ENCODE assay signal across 8 cellular contexts in the genomic region with DNA sequence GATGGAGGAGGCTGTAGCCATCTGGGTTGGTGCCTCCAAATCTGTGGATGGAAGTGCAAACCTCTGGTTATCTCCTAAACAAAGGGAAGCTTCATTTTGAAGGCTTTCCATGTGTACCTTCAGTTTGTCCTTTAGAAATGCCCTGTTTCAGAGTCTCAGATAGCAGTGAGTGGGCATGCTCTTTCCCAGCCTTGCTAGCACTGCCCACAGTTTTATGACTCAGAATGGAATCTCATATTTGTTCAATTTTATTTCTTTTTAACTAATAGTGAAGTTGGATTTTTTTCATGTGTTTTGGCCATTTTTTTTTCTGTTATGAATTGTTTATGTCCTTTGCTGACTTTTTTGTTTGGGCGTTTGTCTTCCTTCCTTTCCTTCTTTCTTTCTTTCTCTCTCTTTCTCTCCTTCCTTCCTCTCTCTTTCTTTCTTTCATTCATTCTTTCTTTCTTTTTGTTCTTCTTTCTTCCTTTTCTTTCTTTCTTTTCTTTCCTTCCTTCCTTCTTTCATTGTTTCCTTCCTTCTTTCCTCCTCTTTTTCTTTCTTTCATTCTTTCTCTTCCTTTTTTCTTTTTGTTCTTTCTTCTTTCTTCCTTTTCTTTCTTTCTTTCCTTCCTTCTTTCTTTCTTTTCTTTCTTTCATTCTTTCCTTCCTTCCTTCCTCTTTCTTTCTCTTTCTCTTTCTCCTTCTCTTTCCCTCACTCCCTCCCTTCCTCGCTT. TPM values are rescaled to one million over a fixed set of nuclear protein-coding genes. Genes with fewer than 3 reads are reported as not detected.
DNase-seq lines count a peak whose midpoint lies in the region; ATAC-seq and TF ChIP-seq lines count a peak whose summit lies in the region.
"Had no signal": no experiment of that assay in that cellular context is flagged by ENCODE, and none has a peak within 500 bp of the region (broad histone marks: within the 10 kb centered on the region; RNA-seq: fewer than 3 reads in every experiment).

No MANE protein-coding gene starts in this region.

- peak; percentile 40 for DNase-seq in EL
- DNase-seq in naive B cell, result no peak
- DNase-seq in Karpas-422, result no peak
- DNase-seq in heart left ventricle, result no peak
- DNase-seq in mucosa of gallbladder (ENCODE audit: low spot score), result no peak

- H3K9me2 ChIP-seq in Karpas-422 (replicated peaks; ENCODE audit: insufficient read depth, low read length), result no peaks in the 10 kb centered on the region

- H3K4me1 Mint-ChIP-seq in activated T-helper 17 cell treated with anti-CD3 and anti-CD28 coated beads, Interleukin-2, amount 50 U/mL, for 72 hours, result peaks cover 39% of the 10 kb centered on the region
- H3K4me1 Mint-ChIP-seq in naive B cell, result peaks cover 37 to 47% (median 45%) of the 10 kb centered on the region in 3 donors

- no peaks in the 10 kb centered on the region for H3K79me2 ChIP-seq in Karpas-422 (ENCODE audit: low read length)

- H3K27me3 ChIP-seq in Karpas-422 (ENCODE audit: low read length) (no peaks in the 10 kb centered on the region), heart left ventricle (no peaks in the 10 kb centered on the region)

- peak overlapping the region; percentile 76 for H3K27ac Mint-ChIP-seq in activated T-helper 17 cell treated with anti-CD3 and anti-CD28 coated beads, Interleukin-2, amount 50 U/mL, for 72 hours
- H3K27ac Mint-ChIP-seq in naive B cell, result peak overlapping the region in 5 of 6 donors; percentile 74 to 96 (median 83)

- no peak overlapping the region for H3K4me2 ChIP-seq in Karpas-422 (ENCODE audit: low read depth, low read length, poor library complexity, severe bottlenecking)

- no peaks in the 10 kb centered on the region for H3K9me3 Mint-ChIP-seq in activated T-helper 17 cell treated with anti-CD3 and anti-CD28 coated beads, Interleukin-2, amount 50 U/mL, for 72 hours
- no peaks in the 10 kb centered on the region for H3K9me3 Mint-ChIP-seq in naive B cell
- H3K9me3 Mint-ChIP-seq: neural crest cell had no signal

- no peak for TF ChIP-seq POLR2A in heart left ventricle (IDR thresholded peaks at IDR 0.05)

- intact Hi-C loops in heart left ventricle (cut with DNase I), result no loop called here

- peak overlapping the region; percentile 62 for H3K4me3 Mint-ChIP-seq in activated T-helper 17 cell treated with anti-CD3 and anti-CD28 coated beads, Interleukin-2, amount 50 U/mL, for 72 hours
- peak overlapping the region in 5 of 8 donors; percentile 15 to 68 (median 53) for H3K4me3 Mint-ChIP-seq in naive B cell
- H3K4me3 Mint-ChIP-seq: neural crest cell had no signal

- H3K27ac ChIP-seq in Karpas-422 (ENCODE audit: low read length) (no peak overlapping the region), heart left ventricle (peak overlapping the region in 2 of 12 donors; percentile 17 to 66)

- 83 to 87% (median 86%) methylated on average over 2 of the region's 2 CpGs for WGBS in heart left ventricle, 4 donors

- H3K4me3 ChIP-seq in Karpas-422 (ENCODE audit: low read length) (no peak overlapping the region), heart left ventricle (no peak overlapping the region)

- H3K27me3 Mint-ChIP-seq in activated T-helper 17 cell treated with anti-CD3 and anti-CD28 coated beads, Interleukin-2, amount 50 U/mL, for 72 hours, result no peaks in the 10 kb centered on the region
- H3K27me3 Mint-ChIP-seq in naive B cell, result no peaks in the 10 kb centered on the region

- H3K9ac ChIP-seq in Karpas-422 (ENCODE audit: low read length), result no peak overlapping the region

- H3K36me3 ChIP-seq in Karpas-422 (ENCODE audit: insufficient read depth, low read length) (peaks cover 6% of the 10 kb centered on the region; the same call in 1 of the 2 replicates), heart left ventricle (no peaks in the 10 kb centered on the region)

- peaks cover 9% of the 10 kb centered on the region for H3K4me1 ChIP-seq in Karpas-422 (ENCODE audit: low read length)
- peaks cover 0 to 48% (median 16%) of the 10 kb centered on the region in 12 donors for H3K4me1 ChIP-seq in heart left ventricle

- no peak for TF ChIP-seq CTCF in heart left ventricle (IDR thresholded peaks at IDR 0.05)

- H2AFZ ChIP-seq in Karpas-422 (ENCODE audit: low read length), result no peak overlapping the region

- ATAC-seq in HG03045 (IDR thresholded peaks at IDR 0.05; ENCODE audit: unreplicated experiment) (peak; percentile 7), naive B cell (ENCODE audit: low read depth in 2 of 2) (no peak), heart left ventricle (no peak)
- ATAC-seq in activated T-helper 17 cell treated with anti-CD3 and anti-CD28 coated beads, Interleukin-2, amount 50 U/mL, for 72 hours (replicated peaks), result no peak

- no peaks in the 10 kb centered on the region for H4K20me1 ChIP-seq in Karpas-422 (ENCODE audit: insufficient read depth, low read depth, low read length)

- H3K9me3 ChIP-seq in Karpas-422 (ENCODE audit: low read length), result no peaks in the 10 kb centered on the region
- H3K9me3 ChIP-seq in heart left ventricle, result no peaks in the 10 kb centered on the region

- H3K36me3 Mint-ChIP-seq in activated T-helper 17 cell treated with anti-CD3 and anti-CD28 coated beads, Interleukin-2, amount 50 U/mL, for 72 hours (ENCODE audit: low read depth), result no peaks in the 10 kb centered on the region
- no peaks in the 10 kb centered on the region for H3K36me3 Mint-ChIP-seq in naive B cell

RNA-seq across cellular contexts. Expression of a gene that starts 25.6 kb away (rescaled TPM):
- 10 to 100 TPM; 22.5 to 28.5 TPM for total RNA-seq in activated T-helper 17 cell treated with anti-CD3 and anti-CD28 coated beads, Interleukin-2, amount 50 U/mL, for 72 hours
- polyA plus RNA-seq in naive B cell (ENCODE audit: low read depth in 6 of 6), result 1 to 10 TPM; 1.2 to 9.3 (median 3.7) TPM
- 0.26 and 1.5 TPM in 2 replicates for total RNA-seq in Karpas-422 (2014; rRNA removed; shearing (Covaris generic); ENCODE audit: low replicate concordance)
- 10 to 100 TPM in 1 of 9 donors, 1 to 10 TPM in 4, under 1 TPM in 4; 0.50 to 19.4 (median 1.4) TPM for total RNA-seq in heart left ventricle
- 1 to 10 TPM in 1 of 2 donors, under 1 TPM in 1; 0.68 to 1.0 TPM for polyA plus RNA-seq in heart left ventricle
- total RNA-seq in mucosa of gallbladder, result 7.3 TPM
- total RNA-seq: neural crest cell had no signal
